ENCODE assay signal across 17 cellular contexts in the genomic region with DNA sequence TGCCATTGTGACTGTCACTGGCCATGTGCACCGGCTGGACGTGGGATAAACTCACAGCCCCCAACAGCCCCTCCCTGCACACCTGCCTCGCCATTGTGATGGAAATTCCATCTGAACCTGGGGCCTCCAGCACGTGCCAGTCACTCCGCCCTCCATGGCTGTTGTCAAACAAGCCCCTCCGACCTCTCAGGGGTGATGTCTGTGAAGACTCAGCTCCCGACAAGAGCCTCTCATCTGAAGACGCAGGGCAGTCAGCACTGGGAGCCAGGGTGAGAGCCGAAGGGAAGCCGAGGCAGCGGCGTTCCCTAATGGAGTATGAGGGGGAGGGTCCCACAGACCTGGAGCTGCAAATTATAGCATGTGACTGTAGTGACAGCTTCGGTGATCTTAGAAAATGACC. TPM values are rescaled to one million over a fixed set of nuclear protein-coding genes. Genes with fewer than 3 reads are reported as not detected.
"Had no signal": no experiment of that assay in that cellular context is flagged by ENCODE, and none has a peak within 500 bp of the region (broad histone marks: within the 10 kb centered on the region; RNA-seq: fewer than 3 reads in every experiment).

No MANE protein-coding gene starts in this region.

- H3K27ac ChIP-seq: adrenal gland, hepatocyte, ovary, stomach, testis, upper lobe of left lung had no signal

- DNase-seq: activated CD4-positive, alpha-beta T cell treated with anti-CD3 and anti-CD28 coated beads, Interleukin-2, amount 10 ng/mL, durations not matched to agents 24 days and 14 days; activated T-cell treated with anti-CD3 and anti-CD28 coated beads, Interleukin-2, amount 50 U/mL, for 1 hour; midbrain; stimulated activated CD4-positive, alpha-beta T cell treated with anti-CD3 and anti-CD28 coated beads, Interleukin-1b, Interleukin-23, amount 100 ng/mL, for 48 hours; T-helper 17 cell; testis; upper lobe of left lung had no signal

- H3K4me3 ChIP-seq: adrenal gland, hepatocyte, ovary, stomach, testis, upper lobe of left lung had no signal

RNA-seq across cellular contexts. Expression of gene KRTAP10-2, which starts 1.4 kb away (rescaled TPM):
- total RNA-seq: activated CD4-positive, alpha-beta T cell treated with anti-CD3 and anti-CD28 coated beads, Interleukin-2, amount 10 ng/mL, durations not matched to agents 24 days and 14 days; activated CD8-positive, alpha-beta memory T cell treated with anti-CD3 and anti-CD28 coated beads for 36 hours; adrenal gland; chondrocyte; dermis microvascular lymphatic vessel endothelial cell; glomerular endothelial cell; hepatocyte; kidney epithelial cell; myocyte; ovary; stomach; T-helper 17 cell; testis; upper lobe of left lung had no signal

RNA-seq across cellular contexts. Expression of gene KRTAP10-3, which starts 5.9 kb away (rescaled TPM):
- total RNA-seq: activated CD4-positive, alpha-beta T cell treated with anti-CD3 and anti-CD28 coated beads, Interleukin-2, amount 10 ng/mL, durations not matched to agents 24 days and 14 days; activated CD8-positive, alpha-beta memory T cell treated with anti-CD3 and anti-CD28 coated beads for 36 hours; adrenal gland; chondrocyte; dermis microvascular lymphatic vessel endothelial cell; glomerular endothelial cell; hepatocyte; kidney epithelial cell; myocyte; ovary; stomach; T-helper 17 cell; testis; upper lobe of left lung had no signal

RNA-seq across cellular contexts. Expression of gene KRTAP10-1, which starts 12.7 kb away (rescaled TPM):
- total RNA-seq: activated CD4-positive, alpha-beta T cell treated with anti-CD3 and anti-CD28 coated beads, Interleukin-2, amount 10 ng/mL, durations not matched to agents 24 days and 14 days; activated CD8-positive, alpha-beta memory T cell treated with anti-CD3 and anti-CD28 coated beads for 36 hours; adrenal gland; chondrocyte; dermis microvascular lymphatic vessel endothelial cell; glomerular endothelial cell; hepatocyte; kidney epithelial cell; myocyte; ovary; stomach; T-helper 17 cell; testis; upper lobe of left lung had no signal

RNA-seq across cellular contexts. Expression of gene KRTAP10-4, which starts 20.8 kb away (rescaled TPM):
- total RNA-seq: activated CD4-positive, alpha-beta T cell treated with anti-CD3 and anti-CD28 coated beads, Interleukin-2, amount 10 ng/mL, durations not matched to agents 24 days and 14 days; activated CD8-positive, alpha-beta memory T cell treated with anti-CD3 and anti-CD28 coated beads for 36 hours; adrenal gland; chondrocyte; dermis microvascular lymphatic vessel endothelial cell; glomerular endothelial cell; hepatocyte; kidney epithelial cell; myocyte; ovary; stomach; T-helper 17 cell; upper lobe of left lung had no signal

RNA-seq across cellular contexts. Expression of gene KRTAP10-5, which starts 27.7 kb away (rescaled TPM):
- total RNA-seq: activated CD4-positive, alpha-beta T cell treated with anti-CD3 and anti-CD28 coated beads, Interleukin-2, amount 10 ng/mL, durations not matched to agents 24 days and 14 days; activated CD8-positive, alpha-beta memory T cell treated with anti-CD3 and anti-CD28 coated beads for 36 hours; adrenal gland; chondrocyte; dermis microvascular lymphatic vessel endothelial cell; glomerular endothelial cell; hepatocyte; kidney epithelial cell; myocyte; ovary; stomach; T-helper 17 cell; testis; upper lobe of left lung had no signal
